In the genomic region with DNA sequence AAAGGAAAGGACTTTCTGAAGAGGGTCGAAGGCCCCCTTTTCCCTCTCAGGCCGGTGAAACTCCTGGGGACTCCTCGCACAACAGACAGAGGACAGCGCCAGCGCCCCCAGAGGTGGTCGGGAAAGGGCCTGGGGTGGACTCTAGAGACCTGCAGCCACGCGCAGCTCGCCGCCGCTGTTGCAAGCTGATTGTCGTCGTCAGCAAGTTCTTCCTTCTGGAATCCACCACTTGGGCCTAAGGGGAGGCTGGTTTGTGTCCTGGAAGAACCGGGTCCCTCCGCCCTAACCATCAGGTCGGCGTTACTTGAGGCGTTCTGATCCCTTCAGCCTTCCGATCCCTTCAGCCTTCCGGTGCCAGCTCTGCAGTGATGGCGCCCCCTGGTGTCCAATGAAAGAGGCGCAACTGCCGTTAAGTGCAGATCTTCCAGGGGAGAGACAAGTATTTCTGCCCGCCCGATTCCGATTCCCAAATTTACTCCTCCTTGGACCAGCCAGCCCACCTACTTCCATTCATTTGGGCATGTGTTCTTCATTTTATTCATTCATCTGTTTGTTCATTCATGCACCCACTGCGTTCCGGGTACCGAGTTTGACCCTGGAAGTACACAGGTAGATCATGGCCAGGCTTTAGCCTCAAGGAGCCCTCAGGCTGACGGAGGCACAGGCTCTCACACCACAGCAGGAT, we compare ENCODE assay signal across 8 cellular contexts.
DNase-seq lines count a peak whose midpoint lies in the region; ATAC-seq and TF ChIP-seq lines count a peak whose summit lies in the region.

No MANE protein-coding gene starts in this region.

- no peaks in the 10 kb centered on the region for H3K36me3 Mint-ChIP-seq in activated T-helper 2 cell treated with anti-CD3 and anti-CD28 coated beads, Interferon-gamma antibody, Interleukin-2, Interleukin-4, amounts not matched to agents 10 μg/mL and 5 μg/mL and 100 μg/mL, durations not matched to agents 14 hours and 24 hours and 36 hours (ENCODE audit: low read depth)
- no peaks in the 10 kb centered on the region for H3K36me3 Mint-ChIP-seq in neural crest cell (ENCODE audit: low read depth)

- peaks cover 13% of the 10 kb centered on the region for H3K27me3 ChIP-seq in HUES48 (ENCODE audit: control insufficient read depth, insufficient read depth, low read length)
- H3K27me3 ChIP-seq in Peyer's patch, result no peaks in the 10 kb centered on the region

- H3K36me3 ChIP-seq in HUES48 (ENCODE audit: control insufficient read depth, insufficient read depth, low read length), result no peaks in the 10 kb centered on the region
- no peaks in the 10 kb centered on the region for H3K36me3 ChIP-seq in Peyer's patch

- TF ChIP-seq POLR2A in Peyer's patch (IDR thresholded peaks at IDR 0.05), result no peak

- peaks cover 6% of the 10 kb centered on the region for H3K9me3 Mint-ChIP-seq in activated T-helper 2 cell treated with anti-CD3 and anti-CD28 coated beads, Interferon-gamma antibody, Interleukin-2, Interleukin-4, amounts not matched to agents 10 μg/mL and 5 μg/mL and 100 μg/mL, durations not matched to agents 14 hours and 24 hours and 36 hours
- peaks cover 5% of the 10 kb centered on the region for H3K9me3 Mint-ChIP-seq in neural crest cell

- H3K4me1 ChIP-seq in HUES48 (ENCODE audit: control insufficient read depth, insufficient read depth, low read length), result no peaks in the 10 kb centered on the region
- no peaks in the 10 kb centered on the region for H3K4me1 ChIP-seq in Peyer's patch

- TF ChIP-seq CTCF in Peyer's patch (IDR thresholded peaks at IDR 0.05) (peak; percentile 50 to 93 (median 69)), fibroblast of villous mesenchyme (IDR thresholded peaks at IDR 0.05; ENCODE audit: insufficient read depth, low read depth, low read length) (peak; percentile 83), neural crest cell (conservative IDR thresholded peaks at IDR 0.05) (peak; percentile 93)

- H3K9ac ChIP-seq in HUES48 (ENCODE audit: low read depth, low read length), result peak overlapping the region; percentile 2; the same call in 1 of the 2 replicates

- H3K4me3 Mint-ChIP-seq in activated T-helper 2 cell treated with anti-CD3 and anti-CD28 coated beads, Interferon-gamma antibody, Interleukin-2, Interleukin-4, amounts not matched to agents 10 μg/mL and 5 μg/mL and 100 μg/mL, durations not matched to agents 14 hours and 24 hours and 36 hours (ENCODE audit: low read depth), result no peak overlapping the region
- peak overlapping the region; percentile 47 for H3K4me3 Mint-ChIP-seq in neural crest cell

- no peak overlapping the region for H3K27ac Mint-ChIP-seq in activated T-helper 2 cell treated with anti-CD3 and anti-CD28 coated beads, Interferon-gamma antibody, Interleukin-2, Interleukin-4, amounts not matched to agents 10 μg/mL and 5 μg/mL and 100 μg/mL, durations not matched to agents 14 hours and 24 hours and 36 hours
- H3K27ac Mint-ChIP-seq in neural crest cell (ENCODE audit: unreplicated experiment), result no peak overlapping the region

- peaks cover 16% of the 10 kb centered on the region for H3K27me3 Mint-ChIP-seq in activated T-helper 2 cell treated with anti-CD3 and anti-CD28 coated beads, Interferon-gamma antibody, Interleukin-2, Interleukin-4, amounts not matched to agents 10 μg/mL and 5 μg/mL and 100 μg/mL, durations not matched to agents 14 hours and 24 hours and 36 hours (ENCODE audit: low read depth)
- H3K27me3 Mint-ChIP-seq in neural crest cell (ENCODE audit: low read depth), result peaks cover 72% of the 10 kb centered on the region

- H3K9me3 ChIP-seq in HUES48 (ENCODE audit: control insufficient read depth, insufficient read depth, low read length) (peaks cover 3% of the 10 kb centered on the region; the same call in 1 of the 2 replicates), Peyer's patch (no peaks in the 10 kb centered on the region)

- DNase-seq in DMS 273 treated with DMSO at 0.1 percent for 48 hours (lab: John Stamatoyannopoulos, UW) (peak; percentile 13), Peyer's patch (peak; percentile 67 to 86 (median 75)), fibroblast of villous mesenchyme (ENCODE audit: low read depth) (peak; percentile 69), neural crest cell (ENCODE audit: low read depth, low spot score) (peak; percentile 83)
- peak; percentile 53 for DNase-seq in activated T-helper 2 cell treated with anti-CD3 and anti-CD28 coated beads, Interferon-gamma antibody, Interleukin-2, Interleukin-4, amounts not matched to agents 10 μg/mL and 5 μg/mL and 100 μg/mL, durations not matched to agents 14 hours and 24 hours and 36 hours (ENCODE audit: low spot score)
- DNase-seq in stimulated activated naive CD8-positive, alpha-beta T cell treated with anti-CD3 and anti-CD28 coated beads, Interleukin-15, Interleukin-2, amounts not matched to agents 100 U/mL and 50 U/mL, for 24 hours, result peak; percentile 81

- H3K27ac ChIP-seq in HUES48 (ENCODE audit: low read depth, low read length) (no peak overlapping the region), Peyer's patch (no peak overlapping the region)

- intact Hi-C loops in activated T-helper 2 cell treated with anti-CD3 and anti-CD28 coated beads, Interferon-gamma antibody, Interleukin-2, Interleukin-4, amounts not matched to agents 10 μg/mL and 5 μg/mL and 100 μg/mL, durations not matched to agents 14 hours and 24 hours and 36 hours (cut with micrococcal nuclease), result loop anchor here (2.0 kb wide), 2 partner anchors 322 to 394 kb away; no protein-coding TSS in a partner anchor

- no peaks in the 10 kb centered on the region for H3K4me1 Mint-ChIP-seq in activated T-helper 2 cell treated with anti-CD3 and anti-CD28 coated beads, Interferon-gamma antibody, Interleukin-2, Interleukin-4, amounts not matched to agents 10 μg/mL and 5 μg/mL and 100 μg/mL, durations not matched to agents 14 hours and 24 hours and 36 hours (ENCODE audit: low read depth)
- peaks cover 5% of the 10 kb centered on the region for H3K4me1 Mint-ChIP-seq in neural crest cell

- peak; percentile 54 for ATAC-seq in stimulated activated naive CD8-positive, alpha-beta T cell treated with anti-CD3 and anti-CD28 coated beads, Interleukin-15, Interleukin-2, amounts not matched to agents 100 U/mL and 50 U/mL, for 24 hours
- ATAC-seq in GM18519 (IDR thresholded peaks at IDR 0.05; ENCODE audit: low FRiP score, unreplicated experiment), result no peak

- H3K4me3 ChIP-seq in HUES48 (ENCODE audit: low read depth, low read length) (peak overlapping the region; percentile 56), Peyer's patch (peak overlapping the region in 2 of 4 donors; percentile 21), fibroblast of villous mesenchyme (ENCODE audit: low read depth, low read length) (peak overlapping the region; percentile 44)

Comparison
In these comparisons a context has a peak if more than half of its experiments do, and no peak if none do; other contexts are left out.
1. DNase-seq: peak in every context shown above with its lines; median percentile 83 in neural crest cell; 81 in stimulated activated naive CD8-positive, alpha-beta T cell treated with anti-CD3 and anti-CD28 coated beads, Interleukin-15, Interleukin-2, amounts not matched to agents 100 U/mL and 50 U/mL, for 24 hours; 75 in Peyer's patch; 69 in fibroblast of villous mesenchyme; 53 in activated T-helper 2 cell treated with anti-CD3 and anti-CD28 coated beads, Interferon-gamma antibody, Interleukin-2, Interleukin-4, amounts not matched to agents 10 μg/mL and 5 μg/mL and 100 μg/mL, durations not matched to agents 14 hours and 24 hours and 36 hours; 13 in DMS 273 treated with DMSO at 0.1 percent for 48 hours.